Comparison of ENCODE assay signal across 34 cellular contexts in the genomic region with DNA sequence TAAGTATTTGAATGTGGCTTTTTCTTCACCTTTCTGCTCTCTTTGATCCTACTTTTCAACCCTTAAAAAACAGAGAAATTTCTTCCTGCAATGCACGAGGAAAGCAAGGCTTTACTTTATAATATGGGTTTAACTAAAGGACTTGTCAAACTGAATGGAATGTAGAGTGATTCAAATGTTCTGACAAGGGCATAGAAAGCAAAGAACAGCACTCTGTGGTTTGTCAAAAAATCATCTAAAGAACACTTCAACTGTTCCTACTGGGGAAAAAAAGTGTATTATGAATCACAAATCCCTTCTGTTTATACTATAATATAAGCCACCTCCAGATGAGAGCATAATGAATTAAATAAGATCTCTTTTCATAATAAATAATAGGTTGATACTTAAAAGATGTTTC. TPM values are rescaled to one million over a fixed set of nuclear protein-coding genes. Genes with fewer than 3 reads are reported as not detected.
DNase-seq lines count a peak whose midpoint lies in the region; ATAC-seq and TF ChIP-seq lines count a peak whose summit lies in the region.
"Had no signal": no experiment of that assay in that cellular context is flagged by ENCODE, and none has a peak within 500 bp of the region (broad histone marks: within the 10 kb centered on the region; RNA-seq: fewer than 3 reads in every experiment).

No MANE protein-coding gene starts in this region.

- no peaks in the 10 kb centered on the region for H3F3A ChIP-seq in GM23338 (replicated peaks; ENCODE audit: low read depth)

- H3K4me3 ChIP-seq in astrocyte of the spinal cord (ENCODE audit: low read depth, low read length) (no peak overlapping the region), foreskin fibroblast (ENCODE audit: low read depth in 1 of 2, low read length in 2 of 2) (no peak overlapping the region), GM23338 (no peak overlapping the region), HAP-1 (no peak overlapping the region)
- H3K4me3 ChIP-seq: adrenal gland, dorsolateral prefrontal cortex, hepatocyte, left ventricle myocardium inferior, SJSA1, tibial nerve had no signal

- H3K4me3 Mint-ChIP-seq in GM23338 (no peak overlapping the region), T-cell (no peak overlapping the region)
- H3K4me3 Mint-ChIP-seq: activated CD4-positive, alpha-beta T cell treated with anti-CD3 and anti-CD28 coated beads for 36 hours; activated T-cell treated with anti-CD3 and anti-CD28 coated beads, Interleukin-2, amount 50 U/mL, for 24 hours; CD8-positive, alpha-beta T cell; central memory CD8-positive, alpha-beta T cell; naive thymus-derived CD8-positive, alpha-beta T cell; stimulated activated naive CD8-positive, alpha-beta T cell treated with anti-CD3 and anti-CD28 coated beads, Interleukin-15, amount 100 ng/mL, for 72 hours had no signal

- H3K9me3 Mint-ChIP-seq in GM23338 (peaks cover 39% of the 10 kb centered on the region), T-cell (peaks cover 2 to 14% (median 8%) of the 10 kb centered on the region in 3 donors)
- H3K9me3 Mint-ChIP-seq: stimulated activated naive CD8-positive, alpha-beta T cell treated with anti-CD3 and anti-CD28 coated beads, Interleukin-15, amount 100 ng/mL, for 72 hours had no signal

- no peak overlapping the region for H3K27ac Mint-ChIP-seq in GM23338
- H3K27ac Mint-ChIP-seq in T-cell, result no peak overlapping the region
- H3K27ac Mint-ChIP-seq: activated CD4-positive, alpha-beta T cell treated with anti-CD3 and anti-CD28 coated beads for 36 hours; activated T-cell treated with anti-CD3 and anti-CD28 coated beads, Interleukin-2, amount 50 U/mL, for 24 hours; CD8-positive, alpha-beta T cell; naive thymus-derived CD8-positive, alpha-beta T cell; stimulated activated naive CD8-positive, alpha-beta T cell treated with anti-CD3 and anti-CD28 coated beads, Interleukin-15, amount 100 ng/mL, for 72 hours had no signal

- H3K27me3 ChIP-seq in GM23338 (ENCODE audit: insufficient read depth), result no peaks in the 10 kb centered on the region
- no peaks in the 10 kb centered on the region for H3K27me3 ChIP-seq in HAP-1 (ENCODE audit: low read depth)
- H3K27me3 ChIP-seq: adrenal gland, hepatocyte, SJSA1, tibial nerve had no signal

- H3K36me3 ChIP-seq in GM23338 (ENCODE audit: insufficient read depth) (peaks cover 14% of the 10 kb centered on the region; the same call in 1 of the 2 replicates), HAP-1 (replicated peaks) (no peaks in the 10 kb centered on the region)
- H3K36me3 ChIP-seq: adrenal gland, left ventricle myocardium inferior, SJSA1, tibial nerve had no signal

- H3K4me2 ChIP-seq in GM23338, result no peak overlapping the region
- H3K4me2 ChIP-seq: hepatocyte had no signal

- DNase-seq in NCI-H1105 treated with DMSO at 0.1 percent for 48 hours (lab: John Stamatoyannopoulos, UW) (peak; percentile 35), NCI-H1105 (lab: John Stamatoyannopoulos, UW) (no peak), astrocyte of the spinal cord (ENCODE audit: low read depth, low spot score) (peak; percentile 69), foreskin fibroblast (peak; percentile 13 to 48), globus pallidus (ENCODE audit: low spot score) (no peak), GM23338 (ENCODE audit: low spot score) (no peak), HAP-1 (ENCODE audit: low spot score in 2 of 2) (no peak), T-cell (no peak)
- DNase-seq: activated CD4-positive, alpha-beta T cell treated with anti-CD3 and anti-CD28 coated beads for 36 hours; activated naive CD4-positive, alpha-beta T cell; activated T-cell treated with anti-CD3 and anti-CD28 coated beads, Interleukin-2, amount 50 U/mL, for 24 hours; adrenal gland; AML-193; CD8-positive, alpha-beta T cell; dorsolateral prefrontal cortex; KG1; left ventricle myocardium inferior; midbrain; naive thymus-derived CD8-positive, alpha-beta T cell; NCI-H526; stimulated activated CD4-positive, alpha-beta T cell treated with anti-CD3 and anti-CD28 coated beads, Interleukin-15, amount 100 ng/mL, for 24 hours; stimulated activated naive CD8-positive, alpha-beta T cell treated with anti-CD3 and anti-CD28 coated beads, Interleukin-15, amount 100 ng/mL, for 72 hours; T-helper 2 cell had no signal

- H3K9me3 ChIP-seq in HAP-1, result no peaks in the 10 kb centered on the region
- H3K9me3 ChIP-seq: adrenal gland, SJSA1 had no signal

- no peak overlapping the region for H3K27ac ChIP-seq in GM23338 (ENCODE audit: low read depth)
- H3K27ac ChIP-seq: 22Rv1, adrenal gland, dorsolateral prefrontal cortex, hepatocyte, left ventricle myocardium inferior, SJSA1, tibial nerve had no signal

- H3K27me3 Mint-ChIP-seq in GM23338 (ENCODE audit: insufficient read depth, low read depth, poor library complexity) (no peaks in the 10 kb centered on the region), T-cell (no peaks in the 10 kb centered on the region)
- H3K27me3 Mint-ChIP-seq: activated CD4-positive, alpha-beta T cell treated with anti-CD3 and anti-CD28 coated beads for 36 hours; activated T-cell treated with anti-CD3 and anti-CD28 coated beads, Interleukin-2, amount 50 U/mL, for 24 hours; central memory CD8-positive, alpha-beta T cell; naive thymus-derived CD8-positive, alpha-beta T cell; stimulated activated naive CD8-positive, alpha-beta T cell treated with anti-CD3 and anti-CD28 coated beads, Interleukin-15, amount 100 ng/mL, for 72 hours had no signal

- no peaks in the 10 kb centered on the region for H3K4me1 ChIP-seq in GM23338 (ENCODE audit: insufficient read depth)
- peaks cover 3% of the 10 kb centered on the region; the same call in 1 of the 2 replicates for H3K4me1 ChIP-seq in HAP-1
- H3K4me1 ChIP-seq: adrenal gland, left ventricle myocardium inferior, SJSA1, tibial nerve had no signal

- no peaks in the 10 kb centered on the region; the same call in 1 of the 2 replicates for H3K9me2 ChIP-seq in GM23338 (ENCODE audit: insufficient read depth)

- H3K36me3 Mint-ChIP-seq in GM23338 (ENCODE audit: low read depth) (peaks cover 32% of the 10 kb centered on the region), T-cell (no peaks in the 10 kb centered on the region)
- H3K36me3 Mint-ChIP-seq: CD8-positive, alpha-beta T cell; naive thymus-derived CD8-positive, alpha-beta T cell had no signal

- no peaks in the 10 kb centered on the region; the same call in 1 of the 3 replicates for H3K4me1 Mint-ChIP-seq in GM23338
- H3K4me1 Mint-ChIP-seq in T-cell, result no peaks in the 10 kb centered on the region
- H3K4me1 Mint-ChIP-seq: activated CD4-positive, alpha-beta T cell treated with anti-CD3 and anti-CD28 coated beads for 36 hours; central memory CD8-positive, alpha-beta T cell; naive thymus-derived CD8-positive, alpha-beta T cell; stimulated activated naive CD8-positive, alpha-beta T cell treated with anti-CD3 and anti-CD28 coated beads, Interleukin-15, amount 100 ng/mL, for 72 hours had no signal

- H2AFZ ChIP-seq in GM23338, result no peak overlapping the region
- H2AFZ ChIP-seq: hepatocyte had no signal

- CTCF ChIA-PET in T-cell (lab: Charles Lee), result no interaction called here

- H4K20me1 ChIP-seq in GM23338 (replicated peaks; ENCODE audit: insufficient read depth), result no peaks in the 10 kb centered on the region

- in situ Hi-C loops in astrocyte of the spinal cord (cut with HindIII; ENCODE audit: low sequenced_read_pairs), result no loop called here
- in situ Hi-C loops in HAP-1 (cut with MboI; ENCODE audit: low sequenced_read_pairs), result no loop called here

- H3K79me2 ChIP-seq in GM23338 (replicated peaks; ENCODE audit: insufficient read depth), result no peaks in the 10 kb centered on the region
- H3K79me2 ChIP-seq: hepatocyte had no signal

- ATAC-seq in GM23338, result no peak
- ATAC-seq in T-cell (replicated peaks in 1 of 4), result no peak
- ATAC-seq: activated CD4-positive, alpha-beta T cell treated with anti-CD3 and anti-CD28 coated beads for 36 hours; CD8-positive, alpha-beta T cell; naive thymus-derived CD8-positive, alpha-beta T cell; stimulated activated naive CD8-positive, alpha-beta T cell treated with anti-CD3 and anti-CD28 coated beads, Interleukin-15, amount 100 ng/mL, for 72 hours had no signal

- no peak for TF ChIP-seq CTCF in astrocyte of the spinal cord (IDR thresholded peaks at IDR 0.05; ENCODE audit: low read depth, low read length)
- TF ChIP-seq CTCF in foreskin fibroblast (IDR thresholded peaks at IDR 0.05; ENCODE audit: low read depth, low read length), result no peak
- no peak for TF ChIP-seq CTCF in GM23338 (conservative IDR thresholded peaks at IDR 0.05; ENCODE audit: low read depth in 2 of 2)

- POLR2A ChIA-PET in T-cell (lab: Charles Lee), result no interaction called here

TF ChIP-seq in GM23338, 12 proteins besides CTCF, POLR2A, EP300 and RAD21 (continues in another document):
- TF ChIP-seq, protein P1, sequence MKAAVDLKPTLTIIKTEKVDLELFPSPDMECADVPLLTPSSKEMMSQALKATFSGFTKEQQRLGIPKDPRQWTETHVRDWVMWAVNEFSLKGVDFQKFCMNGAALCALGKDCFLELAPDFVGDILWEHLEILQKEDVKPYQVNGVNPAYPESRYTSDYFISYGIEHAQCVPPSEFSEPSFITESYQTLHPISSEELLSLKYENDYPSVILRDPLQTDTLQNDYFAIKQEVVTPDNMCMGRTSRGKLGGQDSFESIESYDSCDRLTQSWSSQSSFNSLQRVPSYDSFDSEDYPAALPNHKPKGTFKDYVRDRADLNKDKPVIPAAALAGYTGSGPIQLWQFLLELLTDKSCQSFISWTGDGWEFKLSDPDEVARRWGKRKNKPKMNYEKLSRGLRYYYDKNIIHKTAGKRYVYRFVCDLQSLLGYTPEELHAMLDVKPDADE (IDR thresholded peaks at IDR 0.05), result no peak
- no peak for TF ChIP-seq NANOG (IDR thresholded peaks at IDR 0.05; ENCODE audit: borderline replicate concordance)
- no peak for TF ChIP-seq ZNF331 (CRISPR knock-in tag; IDR thresholded peaks at IDR 0.05; ENCODE audit: low read depth)
- no peak for TF ChIP-seq CREB1 (CRISPR knock-in tag; IDR thresholded peaks at IDR 0.05; ENCODE audit: low read depth)
- no peak for TF ChIP-seq STAT1 (IDR thresholded peaks at IDR 0.05; ENCODE audit: unreplicated experiment)
- no peak for TF ChIP-seq EZH2phosphoT487 (IDR thresholded peaks at IDR 0.05; ENCODE audit: unreplicated experiment)
- no peak for TF ChIP-seq JUNB (IDR thresholded peaks at IDR 0.05; ENCODE audit: unreplicated experiment)
- no peak for TF ChIP-seq ZNF114 (CRISPR knock-in tag; IDR thresholded peaks at IDR 0.05)
- TF ChIP-seq POLR2AphosphoS5 (IDR thresholded peaks at IDR 0.05; ENCODE audit: low read depth), result no peak
- TF ChIP-seq EZH2 (IDR thresholded peaks at IDR 0.05; ENCODE audit: low read depth, unreplicated experiment), result no peak

RNA-seq across cellular contexts. Expression of a gene that starts 45.0 kb away (rescaled TPM):
- total RNA-seq in GM23338 (2014; rRNA removed; shearing (Covaris generic)), result 0.70 and 1.9 TPM in 2 replicates
- polyA plus RNA-seq in GM23338 (2016; fragmentation: Nextera tagmentation; extraction: Ambion mirVana), result 8.8 and 9.5 TPM in 2 replicates
- not detected for total RNA-seq in T-cell
- total RNA-seq: activated CD4-positive, alpha-beta T cell treated with anti-CD3 and anti-CD28 coated beads for 36 hours; activated CD8-positive, alpha-beta memory T cell treated with anti-CD3 and anti-CD28 coated beads for 36 hours; CD8-positive, alpha-beta T cell; fibroblast of villous mesenchyme; G401; hepatocyte; HT-29; left ventricle myocardium inferior; naive thymus-derived CD8-positive, alpha-beta T cell; osteocyte; renal cortical epithelial cell; SJSA1; tibial nerve had no signal
- polyA plus RNA-seq: hepatocyte; naive thymus-derived CD8-positive, alpha-beta T cell had no signal

Comparison
In these comparisons a context has a peak if more than half of its experiments do, and no peak if none do; other contexts are left out.
1. DNase-seq: peak in NCI-H1105 treated with DMSO at 0.1 percent for 48 hours (single experiment), astrocyte of the spinal cord (single experiment) and foreskin fibroblast (2 of 2); none in NCI-H1105 (single experiment), globus pallidus (single experiment), GM23338 (single experiment), HAP-1 (0 of 2) and T-cell (0 of 34).